ENCODE assay signal across 10 cellular contexts in the genomic region with DNA sequence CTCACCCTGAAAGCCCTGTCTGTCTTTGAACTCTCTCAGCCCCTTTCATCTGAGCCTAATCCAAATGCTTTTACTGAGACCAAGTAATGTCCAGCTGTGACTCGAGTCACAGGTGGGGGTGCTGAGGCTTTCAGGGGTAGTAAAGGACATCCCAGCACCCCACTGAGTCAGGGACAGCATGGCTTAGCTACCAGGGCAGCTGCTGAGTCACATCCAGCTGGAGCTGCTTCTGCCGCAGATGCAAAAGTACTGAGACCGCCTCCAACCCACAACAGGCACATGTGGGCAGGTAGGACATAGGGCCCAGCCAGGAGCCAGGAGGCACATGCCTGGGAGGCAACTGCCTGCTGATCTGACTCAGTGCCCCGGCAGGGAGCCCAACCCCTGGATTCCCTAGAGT. TPM values are rescaled to one million over a fixed set of nuclear protein-coding genes. Genes with fewer than 3 reads are reported as not detected.
A peak's percentile ranks its signal among the peaks of the same experiment; 100 is the strongest.
DNase-seq lines count a peak whose midpoint lies in the region; FAIRE-seq and TF ChIP-seq lines count a peak whose summit lies in the region.
"Had no signal": no experiment of that assay in that cellular context is flagged by ENCODE, and none has a peak within 500 bp of the region (broad histone marks: within the 10 kb centered on the region; RNA-seq: fewer than 3 reads in every experiment).

No MANE protein-coding gene starts in this region.

- H3K36me3 ChIP-seq in suprapubic skin, result no peaks in the 10 kb centered on the region
- H3K36me3 ChIP-seq: pancreas had no signal

- no peaks in the 10 kb centered on the region for H3K27me3 ChIP-seq in suprapubic skin
- H3K27me3 ChIP-seq: pancreas had no signal

- H3K4me1 ChIP-seq in suprapubic skin, result peaks cover 79% of the 10 kb centered on the region

- no peak for TF ChIP-seq POLR2A in suprapubic skin (IDR thresholded peaks at IDR 0.05)
- no peak for TF ChIP-seq POLR2A in GM12891 (IDR thresholded peaks at IDR 0.05; ENCODE audit: low read depth, low read length)

- TF ChIP-seq EP300 in suprapubic skin (IDR thresholded peaks at IDR 0.05), result no peak

- no peaks in the 10 kb centered on the region for H3K9me3 ChIP-seq in suprapubic skin
- H3K9me3 ChIP-seq: pancreas had no signal

- no peak for TF ChIP-seq CTCF in epithelial cell of esophagus (IDR thresholded peaks at IDR 0.05; ENCODE audit: insufficient read depth, low read depth, low read length, missing control alignments)
- no peak for TF ChIP-seq CTCF in suprapubic skin (IDR thresholded peaks at IDR 0.05)

- peak overlapping the region; percentile 63 for H3K27ac ChIP-seq in suprapubic skin

- WGBS in suprapubic skin, result 29% methylated on average over 3 of the region's 4 CpGs

- DNase-seq in stimulated activated CD4-positive, alpha-beta T cell treated with anti-CD3 and anti-CD28 coated beads, Interleukin-15, amount 100 ng/mL, for 24 hours, result peak; percentile 42
- DNase-seq in stimulated activated CD4-positive, alpha-beta T cell treated with anti-CD3 and anti-CD28 coated beads, Interleukin-4, amount 100 ng/mL, for 4 hours, result no peak
- DNase-seq in RPMI7951 (ENCODE audit: low read depth) (peak; percentile 83), epithelial cell of esophagus (ENCODE audit: low read depth) (peak; percentile 88), suprapubic skin (ENCODE audit: low spot score in 2 of 2) (no peak), C1 segment of cervical spinal cord (lab: John Stamatoyannopoulos, UW) (no peak), mucosa of gallbladder (ENCODE audit: low spot score) (no peak), GM12891 (ENCODE audit: insufficient read length, low spot score) (no peak)
- DNase-seq: CD8-positive, alpha-beta memory T cell; pancreas had no signal

- no peak for FAIRE-seq in GM12891 (lab: Jason Lieb, UNC)
- FAIRE-seq: pancreas had no signal

- no peak overlapping the region for H3K4me3 ChIP-seq in epithelial cell of esophagus (ENCODE audit: low read length)
- H3K4me3 ChIP-seq in suprapubic skin, result no peak overlapping the region
- H3K4me3 ChIP-seq: pancreas had no signal

TF ChIP-seq in GM12891, 5 proteins besides CTCF, POLR2A, EP300 and RAD21:
- TF ChIP-seq POU2F2 (IDR thresholded peaks at IDR 0.05; ENCODE audit: low read depth, low read length) (no peak), POLR2AphosphoS5 (IDR thresholded peaks at IDR 0.05; ENCODE audit: low read depth, low read length) (no peak), SPI1 (IDR thresholded peaks at IDR 0.05; ENCODE audit: low read depth, low read length) (no peak), PAX5 (IDR thresholded peaks at IDR 0.05; ENCODE audit: insufficient read depth, low read length, severe bottlenecking) (no peak), TAF1 (IDR thresholded peaks at IDR 0.05; ENCODE audit: low read depth, low read length) (no peak)

RNA-seq across cellular contexts. Expression of a gene that starts 6.7 kb away (rescaled TPM):
- total RNA-seq in RPMI7951 (2014; rRNA removed; shearing (Covaris generic)), result 0.20 TPM in 1 of 2 replicates, not detected in the other
- total RNA-seq in suprapubic skin, result 10 to 100 TPM; 18.1 to 62.2 (median 25.7) TPM
- total RNA-seq in mucosa of gallbladder, result not detected
- not detected for polyA plus RNA-seq in GM12891 (2012; ENCODE audit: low read depth, missing spikeins)
- total RNA-seq: CD8-positive, alpha-beta memory T cell; pancreas had no signal
- polyA plus RNA-seq: CD8-positive, alpha-beta memory T cell had no signal

RNA-seq across cellular contexts. Expression of a gene that starts 30.8 kb away (rescaled TPM):
- 2.2 and 2.9 TPM in 2 replicates for total RNA-seq in RPMI7951 (2014; rRNA removed; shearing (Covaris generic))
- total RNA-seq in suprapubic skin (1 to 10 TPM in 3 of 4 donors, under 1 TPM in 1; 0.78 to 2.1 (median 1.6) TPM), mucosa of gallbladder (0.37 TPM)
- polyA plus RNA-seq in GM12891 (2012; ENCODE audit: low read depth, missing spikeins), result 0.49 TPM

RNA-seq across cellular contexts. Expression of a gene that starts 42.5 kb away (rescaled TPM):
- total RNA-seq in RPMI7951 (2014; rRNA removed; shearing (Covaris generic)), result 1.5 and 2.6 TPM in 2 replicates
- total RNA-seq in suprapubic skin, result 1 to 10 TPM; 2.7 to 5.5 (median 3.9) TPM
- total RNA-seq in mucosa of gallbladder, result 7.3 TPM
- polyA plus RNA-seq in GM12891 (2012; ENCODE audit: low read depth, missing spikeins), result not detected

RNA-seq across cellular contexts. Expression of a gene that starts 56.1 kb away (rescaled TPM):
- 811 and 1,008 TPM in 2 replicates for total RNA-seq in RPMI7951 (2014; rRNA removed; shearing (Covaris generic))
- total RNA-seq in suprapubic skin (100 to 1,000 TPM; 281 to 427 (median 338) TPM), mucosa of gallbladder (205 TPM)
- 378 TPM for polyA plus RNA-seq in GM12891 (2012; ENCODE audit: low read depth, missing spikeins)

Comparison
In these comparisons a context has a peak if more than half of its experiments do, and no peak if none do; other contexts are left out.
1. DNase-seq: peak in stimulated activated CD4-positive, alpha-beta T cell treated with anti-CD3 and anti-CD28 coated beads, Interleukin-15, amount 100 ng/mL, for 24 hours (single experiment), RPMI7951 (single experiment) and epithelial cell of esophagus (single experiment); none in stimulated activated CD4-positive, alpha-beta T cell treated with anti-CD3 and anti-CD28 coated beads, Interleukin-4, amount 100 ng/mL, for 4 hours (0 of 2), suprapubic skin (0 of 2), C1 segment of cervical spinal cord (0 of 14), mucosa of gallbladder (single experiment) and GM12891 (single experiment).
2. RNA of a gene that starts 6.7 kb away (total RNA-seq): 18.1 to 62.2 TPM in suprapubic skin; 0.20 TPM in RPMI7951 and not detected in mucosa of gallbladder (single experiment); every median in the first group is over 10 times any median in the second.